Comparison of ENCODE assay signal across 8 cellular contexts in genomic region chr10:73785721-73786511, GRCh38.
DNase-seq lines count a peak whose midpoint lies in the region; ATAC-seq and TF ChIP-seq lines count a peak whose summit lies in the region.

No MANE protein-coding gene starts in this region.

- POLR2A ChIA-PET in RWPE1 (lab: Yijun Ruan, JAX; ENCODE audit: low non-redundant PET), result interaction anchor here (0.7 to 1.1 kb wide), 3 partner anchors 24 to 55 kb away, joined by 4 to 5 read pairs (median 4); no protein-coding TSS in a partner anchor

- CTCF ChIA-PET in RWPE1 (lab: Yijun Ruan, JAX), result interaction anchor here (0.7 to 1.3 kb wide), 3 partner anchors 11 to 36 kb away, joined by 5 to 7 read pairs (median 5); no protein-coding TSS in a partner anchor

- TF ChIP-seq CTCF in RWPE1 (conservative IDR thresholded peaks at IDR 0.05; ENCODE audit: low read depth) (no peak), astrocyte of the cerebellum (IDR thresholded peaks at IDR 0.05; ENCODE audit: low read depth, low read length, missing control alignments) (no peak)

- DNase-seq in NCI-H2227 (lab: John Stamatoyannopoulos, UW; ENCODE audit: unreplicated experiment), result peak; percentile 43
- DNase-seq in NCI-H2227 treated with DMSO at 0.1 percent for 48 hours (lab: John Stamatoyannopoulos, UW), result no peak
- no peak for DNase-seq in RWPE1 (ENCODE audit: low spot score)
- DNase-seq in astrocyte of the cerebellum (ENCODE audit: low read depth), result no peak
- DNase-seq in stimulated activated CD4-positive, alpha-beta T cell treated with anti-CD3 and anti-CD28 coated beads, Interleukin-1b, Interleukin-23, amount 100 ng/mL, for 48 hours, result peak; percentile 32
- DNase-seq in NCI-H1092 (lab: John Stamatoyannopoulos, UW), result no peak

- H3K4me3 ChIP-seq in astrocyte of the cerebellum (ENCODE audit: low read depth, low read length) (peak overlapping the region; percentile 97), iPS-18c (ENCODE audit: insufficient read depth, low read depth, low read length) (peak overlapping the region; percentile 92)

- peak; percentile 18 for ATAC-seq in HG02970 (IDR thresholded peaks at IDR 0.05; ENCODE audit: low FRiP score, unreplicated experiment)

- H3K9me3 ChIP-seq in iPS-18c (ENCODE audit: control insufficient read depth, insufficient read depth, low read length), result no peaks in the 10 kb centered on the region

- in situ Hi-C loops in astrocyte of the cerebellum (cut with HindIII; ENCODE audit: low sequenced_read_pairs), result no loop called here

- H3K27ac ChIP-seq in RWPE1, result peak overlapping the region; percentile 84

Comparison
In these comparisons a context has a peak if more than half of its experiments do, and no peak if none do; other contexts are left out.
1. DNase-seq: peak in NCI-H2227 (single experiment) and stimulated activated CD4-positive, alpha-beta T cell treated with anti-CD3 and anti-CD28 coated beads, Interleukin-1b, Interleukin-23, amount 100 ng/mL, for 48 hours (single experiment); none in NCI-H2227 treated with DMSO at 0.1 percent for 48 hours (single experiment), RWPE1 (single experiment), astrocyte of the cerebellum (single experiment) and NCI-H1092 (single experiment).